ENCODE assay signal across 19 cellular contexts in the genomic region with DNA sequence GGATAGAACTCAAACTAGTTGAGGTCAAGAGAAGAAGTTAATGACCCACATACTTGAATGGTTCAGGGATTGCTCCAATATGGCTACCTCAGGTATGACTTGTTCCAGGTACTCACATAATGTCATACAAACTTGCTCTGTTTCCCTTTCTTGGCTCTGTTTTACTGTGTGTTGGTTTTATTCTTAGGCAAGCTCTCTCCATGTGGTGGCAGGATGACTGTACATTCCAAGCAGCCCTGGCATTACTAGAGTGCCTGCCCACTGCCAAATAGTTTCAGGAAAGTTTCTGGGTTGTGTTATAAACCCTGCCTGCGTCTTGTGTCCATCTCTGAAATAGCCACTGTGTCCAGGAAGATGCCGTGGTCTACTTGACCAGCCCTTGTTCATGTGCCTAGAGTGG.
"Had no signal": no experiment of that assay in that cellular context is flagged by ENCODE, and none has a peak within 500 bp of the region (broad histone marks: within the 10 kb centered on the region; RNA-seq: fewer than 3 reads in every experiment).

No MANE protein-coding gene starts in this region.

- H3K4me3 Mint-ChIP-seq: activated CD4-positive, alpha-beta T cell treated with anti-CD3 and anti-CD28 coated beads, Interleukin-2, amount 10 ng/mL, durations not matched to agents 7 days and 5 days; activated naive CD4-positive, alpha-beta T cell treated with anti-CD3 and anti-CD28 coated beads, Interleukin-2, amount 50 U/mL, for 24 hours; effector memory CD8-positive, alpha-beta T cell; natural killer cell; stimulated activated naive B cell treated with anti-CD40 and anti-IgM and Interleukin-4, amounts not matched to agents 10 μg/mL and 1 μg/mL and 100 μg/mL, for 72 hours; T-helper 2 cell treated with Interferon-gamma antibody and Interleukin-4, amounts not matched to agents 5 μg/mL and 100 μg/mL, for 36 hours had no signal

- H3K4me3 ChIP-seq: pancreas, SK-N-MC, thoracic aorta, upper lobe of right lung had no signal

- H3K27ac Mint-ChIP-seq: activated CD4-positive, alpha-beta T cell treated with anti-CD3 and anti-CD28 coated beads, Interleukin-2, amount 10 ng/mL, durations not matched to agents 7 days and 5 days; activated naive CD4-positive, alpha-beta T cell treated with anti-CD3 and anti-CD28 coated beads, Interleukin-2, amount 50 U/mL, for 24 hours; effector memory CD8-positive, alpha-beta T cell; natural killer cell; stimulated activated naive B cell treated with anti-CD40 and anti-IgM and Interleukin-4, amounts not matched to agents 10 μg/mL and 1 μg/mL and 100 μg/mL, for 72 hours; T-helper 2 cell treated with Interferon-gamma antibody and Interleukin-4, amounts not matched to agents 5 μg/mL and 100 μg/mL, for 36 hours had no signal

- H3K27me3 ChIP-seq: foreskin keratinocyte, pancreas, upper lobe of right lung had no signal

- FAIRE-seq: astrocyte, pancreas had no signal

- H3K36me3 Mint-ChIP-seq: stimulated activated naive B cell treated with anti-CD40 and anti-IgM and Interleukin-4, amounts not matched to agents 10 μg/mL and 1 μg/mL and 100 μg/mL, for 72 hours had no signal

- ATAC-seq: effector memory CD8-positive, alpha-beta T cell; foreskin keratinocyte; natural killer cell; pancreas; sciatic nerve; upper lobe of right lung had no signal

- H3K4me1 Mint-ChIP-seq: activated CD4-positive, alpha-beta T cell treated with anti-CD3 and anti-CD28 coated beads, Interleukin-2, amount 10 ng/mL, durations not matched to agents 7 days and 5 days; activated naive CD4-positive, alpha-beta T cell treated with anti-CD3 and anti-CD28 coated beads, Interleukin-2, amount 50 U/mL, for 24 hours; natural killer cell had no signal

- H3K27me3 Mint-ChIP-seq: activated CD4-positive, alpha-beta T cell treated with anti-CD3 and anti-CD28 coated beads, Interleukin-2, amount 10 ng/mL, durations not matched to agents 7 days and 5 days; effector memory CD8-positive, alpha-beta T cell had no signal

- DNase-seq: activated CD4-positive, alpha-beta T cell treated with anti-CD3 and anti-CD28 coated beads, Interleukin-2, amount 10 ng/mL, durations not matched to agents 7 days and 5 days; activated CD4-positive, CD25-positive, alpha-beta regulatory T cell; activated CD8-positive, alpha-beta memory T cell treated with anti-CD3 and anti-CD28 coated beads, Interleukin-2, amount 50 U/mL, for 48 hours; activated effector memory CD4-positive, alpha-beta T cell treated with anti-CD3 and anti-CD28 coated beads, Interleukin-2, amount 50 U/mL, for 16 hours; activated T-cell treated with anti-CD3 and anti-CD28 coated beads, Interleukin-2, amount 50 U/mL, for 48 hours; effector memory CD8-positive, alpha-beta T cell; mesendoderm; natural killer cell; pancreas; stimulated activated CD4-positive, alpha-beta T cell treated with anti-CD3 and anti-CD28 coated beads, Interleukin-4, amount 100 ng/mL, for 4 hours; stimulated activated naive B cell treated with anti-CD40 and anti-IgM and Interleukin-4, amounts not matched to agents 10 μg/mL and 1 μg/mL and 100 μg/mL, for 72 hours; upper lobe of right lung had no signal

- H3K36me3 ChIP-seq: pancreas, thoracic aorta, upper lobe of right lung had no signal

- H3K27ac ChIP-seq: foreskin keratinocyte, pancreas, SK-N-MC, thoracic aorta, upper lobe of right lung had no signal

- H3K9me3 ChIP-seq: pancreas, thoracic aorta, upper lobe of right lung had no signal

- H3K4me1 ChIP-seq: foreskin keratinocyte, pancreas, upper lobe of right lung had no signal
